Comparison of ENCODE assay signal across 20 cellular contexts in the genomic region with DNA sequence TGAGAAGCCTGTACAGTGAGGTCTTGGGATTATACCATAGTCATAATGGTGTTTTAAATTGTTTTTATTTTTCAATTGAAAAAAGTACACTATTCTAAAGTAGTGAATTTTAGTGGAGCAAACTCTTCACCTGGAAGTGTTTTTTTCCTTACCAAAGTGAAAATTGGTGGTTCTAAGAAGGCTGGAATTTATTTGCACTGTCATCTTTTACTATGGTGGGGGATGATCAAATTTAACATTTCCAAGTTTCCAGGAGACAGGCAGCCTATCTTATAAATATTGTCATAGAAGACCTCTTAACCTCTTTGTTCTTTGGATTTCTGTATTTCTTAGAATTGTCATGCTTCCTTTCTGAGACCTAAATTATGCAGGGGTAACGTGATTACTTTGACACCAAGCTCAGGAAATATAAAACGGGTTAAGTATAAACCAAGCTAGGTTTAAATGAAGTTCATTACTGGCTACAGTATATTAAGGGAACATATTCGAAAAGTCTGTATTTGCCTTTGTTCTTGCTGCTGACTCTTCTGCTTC. TPM values are rescaled to one million over a fixed set of nuclear protein-coding genes. Genes with fewer than 3 reads are reported as not detected.
DNase-seq lines count a peak whose midpoint lies in the region; FAIRE-seq and TF ChIP-seq lines count a peak whose summit lies in the region.
"Had no signal": no experiment of that assay in that cellular context is flagged by ENCODE, and none has a peak within 500 bp of the region (broad histone marks: within the 10 kb centered on the region; RNA-seq: fewer than 3 reads in every experiment).

No MANE protein-coding gene starts in this region.

- no peaks in the 10 kb centered on the region for H3K4me1 ChIP-seq in colonic mucosa

- peaks cover 25% of the 10 kb centered on the region for H3K36me3 Mint-ChIP-seq in activated naive CD4-positive, alpha-beta T cell treated with anti-CD3 and anti-CD28 coated beads, Interleukin-2, amount 50 U/mL, for 24 hours
- no peaks in the 10 kb centered on the region for H3K36me3 Mint-ChIP-seq in chondrocyte (ENCODE audit: low read depth)

- H3K9me3 ChIP-seq in colonic mucosa = no peaks in the 10 kb centered on the region
- H3K9me3 ChIP-seq: vagina had no signal

- H3K9me3 Mint-ChIP-seq in activated naive CD4-positive, alpha-beta T cell treated with anti-CD3 and anti-CD28 coated beads, Interleukin-2, amount 50 U/mL, for 24 hours = no peaks in the 10 kb centered on the region
- peaks cover 2% of the 10 kb centered on the region for H3K9me3 Mint-ChIP-seq in chondrocyte (ENCODE audit: low read depth)

- H3K9ac ChIP-seq in colonic mucosa (ENCODE audit: low read depth in 2 of 2, low read length in 2 of 2) = no peak overlapping the region
- H3K9ac ChIP-seq: parathyroid adenoma had no signal

- H3K4me1 Mint-ChIP-seq in activated naive CD4-positive, alpha-beta T cell treated with anti-CD3 and anti-CD28 coated beads, Interleukin-2, amount 50 U/mL, for 24 hours = peaks cover 67% of the 10 kb centered on the region
- peaks cover 19% of the 10 kb centered on the region for H3K4me1 Mint-ChIP-seq in chondrocyte (ENCODE audit: low read depth)

- intact Hi-C loops in colonic mucosa (cut with DNase I) = no loop called here

- peak; percentile 18 for FAIRE-seq in RCC 7860 (lab: Jason Lieb, UNC)
- FAIRE-seq: GM12878 had no signal

- no peak overlapping the region for H3K27ac ChIP-seq in colonic mucosa
- H3K27ac ChIP-seq: vagina, WERI-Rb-1 had no signal

- DNase-seq in activated naive CD4-positive, alpha-beta T cell treated with anti-CD3 and anti-CD28 coated beads, Interleukin-2, amount 50 U/mL, for 16 hours = no peak
- DNase-seq in RCC 7860 (ENCODE audit: low spot score) (no peak), dermis blood vessel endothelial cell (peak; percentile 28), chondrocyte (ENCODE audit: low spot score) (no peak), OCI-M2 (lab: John Stamatoyannopoulos, UW; ENCODE audit: unreplicated experiment) (no peak), colonic mucosa (no peak)
- DNase-seq: BE2C; effector memory CD4-positive, alpha-beta T cell; GF-D8; hippocampal formation; mammary epithelial cell; NCI-H187; NCI-H2227 treated with DMSO at 0.1 percent for 48 hours; stimulated activated CD4-positive, alpha-beta T cell treated with anti-CD3 and anti-CD28 coated beads, Interleukin-2, amount 100 ng/mL, for 24 hours; substantia nigra; WERI-Rb-1 had no signal

- H3K36me3 ChIP-seq in colonic mucosa = no peaks in the 10 kb centered on the region

- TF ChIP-seq CTCF in chondrocyte (IDR thresholded peaks at IDR 0.05) (no peak), colonic mucosa (IDR thresholded peaks at IDR 0.05) (no peak)

- peak overlapping the region; percentile 79 for H3K4me3 Mint-ChIP-seq in activated naive CD4-positive, alpha-beta T cell treated with anti-CD3 and anti-CD28 coated beads, Interleukin-2, amount 50 U/mL, for 24 hours
- H3K4me3 Mint-ChIP-seq in chondrocyte (ENCODE audit: unreplicated experiment) = no peak overlapping the region

- no peaks in the 10 kb centered on the region for H3K27me3 Mint-ChIP-seq in activated naive CD4-positive, alpha-beta T cell treated with anti-CD3 and anti-CD28 coated beads, Interleukin-2, amount 50 U/mL, for 24 hours
- no peaks in the 10 kb centered on the region for H3K27me3 Mint-ChIP-seq in chondrocyte (ENCODE audit: low read depth)

- H3K27ac Mint-ChIP-seq in activated naive CD4-positive, alpha-beta T cell treated with anti-CD3 and anti-CD28 coated beads, Interleukin-2, amount 50 U/mL, for 24 hours = peak overlapping the region; percentile 92
- no peak overlapping the region for H3K27ac Mint-ChIP-seq in chondrocyte (ENCODE audit: unreplicated experiment)

- no peak overlapping the region for H3K4me3 ChIP-seq in colonic mucosa
- H3K4me3 ChIP-seq: GM12878, vagina had no signal

- no peaks in the 10 kb centered on the region for H3K27me3 ChIP-seq in colonic mucosa
- H3K27me3 ChIP-seq: BE2C, vagina had no signal

RNA-seq across cellular contexts. Expression of a gene that starts 20.2 kb away (rescaled TPM):
- total RNA-seq in dermis blood vessel endothelial cell (57.7 and 72.1 TPM in 2 replicates), chondrocyte (62.1 to 64.2 TPM (median 63.8 TPM) in 3 replicates), colonic mucosa (10 to 100 TPM; 37.1 to 56.9 TPM)
